Comparison of ENCODE assay signal across 8 cellular contexts in genomic region chr15:84992157-84992940, GRCh38.
A peak's percentile ranks its signal among the peaks of the same experiment; 100 is the strongest.
DNase-seq lines count a peak whose midpoint lies in the region; ATAC-seq lines count a peak whose summit lies in the region.

No MANE protein-coding gene starts in this region.

- ATAC-seq in activated CD4-positive, CD25-positive, alpha-beta regulatory T cell treated with anti-CD3 and anti-CD28 coated beads, Interleukin-2, amount 50 U/mL, for 24 hours = peak; percentile 85 to 86
- ATAC-seq in stimulated activated naive CD8-positive, alpha-beta T cell treated with anti-CD3 and anti-CD28 coated beads, Interleukin-15, Interleukin-2, amounts not matched to agents 100 U/mL and 50 U/mL, for 24 hours = peak; percentile 96
- ATAC-seq in GM21390 (IDR thresholded peaks at IDR 0.05; ENCODE audit: unreplicated experiment) (no peak), GM19324 (IDR thresholded peaks at IDR 0.05; ENCODE audit: low FRiP score, unreplicated experiment) (no peak)

- DNase-seq in activated CD4-positive, CD25-positive, alpha-beta regulatory T cell treated with anti-CD3 and anti-CD28 coated beads, Interleukin-2, amount 50 U/mL, for 72 hours = no peak
- DNase-seq in activated CD8-positive, alpha-beta memory T cell treated with anti-CD3 and anti-CD28 coated beads, Interleukin-2, amount 50 U/mL, for 4 hours = peak; percentile 40
- DNase-seq in hepatic stellate cell (ENCODE audit: low spot score) (peak; percentile 56), C1 segment of cervical spinal cord (lab: John Stamatoyannopoulos, UW) (no peak)
- peak; percentile 55 for DNase-seq in stimulated activated naive CD8-positive, alpha-beta T cell treated with anti-CD3 and anti-CD28 coated beads, Interleukin-15, Interleukin-2, amounts not matched to agents 100 U/mL and 50 U/mL, for 24 hours

Comparison
In these comparisons a context has a peak if more than half of its experiments do, and no peak if none do; other contexts are left out.
1. ATAC-seq: peak in activated CD4-positive, CD25-positive, alpha-beta regulatory T cell treated with anti-CD3 and anti-CD28 coated beads, Interleukin-2, amount 50 U/mL, for 24 hours (2 of 2) and stimulated activated naive CD8-positive, alpha-beta T cell treated with anti-CD3 and anti-CD28 coated beads, Interleukin-15, Interleukin-2, amounts not matched to agents 100 U/mL and 50 U/mL, for 24 hours (single experiment); none in GM21390 (single experiment) and GM19324 (single experiment).
2. DNase-seq: peak in activated CD8-positive, alpha-beta memory T cell treated with anti-CD3 and anti-CD28 coated beads, Interleukin-2, amount 50 U/mL, for 4 hours (single experiment), hepatic stellate cell (single experiment) and stimulated activated naive CD8-positive, alpha-beta T cell treated with anti-CD3 and anti-CD28 coated beads, Interleukin-15, Interleukin-2, amounts not matched to agents 100 U/mL and 50 U/mL, for 24 hours (single experiment); none in activated CD4-positive, CD25-positive, alpha-beta regulatory T cell treated with anti-CD3 and anti-CD28 coated beads, Interleukin-2, amount 50 U/mL, for 72 hours (single experiment) and C1 segment of cervical spinal cord (0 of 14).